ENCODE assay signal across 26 cellular contexts in genomic region chr5:81537905-81538535, GRCh38.
DNase-seq lines count a peak whose midpoint lies in the region; ATAC-seq and TF ChIP-seq lines count a peak whose summit lies in the region.
"Had no signal": no experiment of that assay in that cellular context is flagged by ENCODE, and none has a peak within 500 bp of the region (broad histone marks: within the 10 kb centered on the region; RNA-seq: fewer than 3 reads in every experiment).

No MANE protein-coding gene starts in this region.

- H3K9me3 ChIP-seq in upper lobe of right lung = no peaks in the 10 kb centered on the region
- H3K9me3 ChIP-seq in spleen = peaks cover 0 to 13% (median 1%) of the 10 kb centered on the region in 8 donors
- H3K9me3 ChIP-seq: Caco-2, colonic mucosa, gastroesophageal sphincter, mucosa of descending colon, suprapubic skin had no signal

- H3K27me3 ChIP-seq in upper lobe of right lung (no peaks in the 10 kb centered on the region), spleen (replicated peaks in 1 of 7) (no peaks in the 10 kb centered on the region)
- H3K27me3 ChIP-seq: colonic mucosa, gastroesophageal sphincter, neural progenitor cell, suprapubic skin had no signal

- no peaks in the 10 kb centered on the region for H3K36me3 ChIP-seq in upper lobe of right lung
- no peaks in the 10 kb centered on the region for H3K36me3 ChIP-seq in spleen
- H3K36me3 ChIP-seq: colonic mucosa, gastroesophageal sphincter, suprapubic skin had no signal

- H3K27ac Mint-ChIP-seq in activated CD4-positive, alpha-beta T cell treated with anti-CD3 and anti-CD28 coated beads for 36 hours = peak overlapping the region; percentile 78
- H3K27ac Mint-ChIP-seq in activated CD8-positive, alpha-beta T cell treated with anti-CD3 and anti-CD28 coated beads, Interleukin-2, amount 10 ng/mL, durations not matched to agents 7 days and 5 days = peak overlapping the region; percentile 8
- H3K27ac Mint-ChIP-seq in naive B cell = peak overlapping the region in 5 of 6 donors; percentile 13 to 86 (median 49)
- H3K27ac Mint-ChIP-seq: endodermal cell, neural progenitor cell had no signal

- no peak overlapping the region for H3K4me3 ChIP-seq in upper lobe of right lung
- no peak overlapping the region for H3K4me3 ChIP-seq in spleen
- H3K4me3 ChIP-seq: colonic mucosa, gastroesophageal sphincter, mucosa of descending colon, neural progenitor cell, suprapubic skin had no signal

- CTCF ChIA-PET in activated CD4-positive, alpha-beta T cell treated with anti-CD3 and anti-CD28 coated beads for 36 hours (lab: Charles Lee) = interaction anchor here (0.6 to 1.1 kb wide), 5 partner anchors 9 to 628 kb away, joined by 3 to 5 read pairs (median 3); no protein-coding TSS in a partner anchor
- CTCF ChIA-PET in activated CD8-positive, alpha-beta T cell treated with anti-CD3 and anti-CD28 coated beads, Interleukin-2, amount 10 ng/mL, durations not matched to agents 7 days and 5 days (lab: Charles Lee) = interaction anchor here (1.2 to 1.4 kb wide), 4 partner anchors 31 to 688 kb away, joined by 3 read pairs; no protein-coding TSS in a partner anchor

- H3K4me1 ChIP-seq in upper lobe of right lung (no peaks in the 10 kb centered on the region), spleen (peaks cover 0 to 12% (median 0%) of the 10 kb centered on the region in 6 donors)
- H3K4me1 ChIP-seq: Caco-2, colonic mucosa, neural progenitor cell had no signal

- peaks cover 5% of the 10 kb centered on the region for H3K36me3 Mint-ChIP-seq in activated CD4-positive, alpha-beta T cell treated with anti-CD3 and anti-CD28 coated beads for 36 hours (ENCODE audit: low read depth)
- peaks cover 8% of the 10 kb centered on the region for H3K36me3 Mint-ChIP-seq in activated CD8-positive, alpha-beta T cell treated with anti-CD3 and anti-CD28 coated beads, Interleukin-2, amount 10 ng/mL, durations not matched to agents 7 days and 5 days (ENCODE audit: low read depth)
- H3K36me3 Mint-ChIP-seq in naive B cell = peaks cover 0 to 34% of the 10 kb centered on the region in 2 donors

- TF ChIP-seq CTCF in upper lobe of right lung (IDR thresholded peaks at IDR 0.05) (no peak), spleen (IDR thresholded peaks at IDR 0.05 in 8 of 11, conservative IDR thresholded peaks at IDR 0.05 in 3 of 11) (no peak)

- no peak for TF ChIP-seq POLR2A in spleen (IDR thresholded peaks at IDR 0.05)

- no peaks in the 10 kb centered on the region for H3K27me3 Mint-ChIP-seq in activated CD4-positive, alpha-beta T cell treated with anti-CD3 and anti-CD28 coated beads for 36 hours
- no peaks in the 10 kb centered on the region for H3K27me3 Mint-ChIP-seq in activated CD8-positive, alpha-beta T cell treated with anti-CD3 and anti-CD28 coated beads, Interleukin-2, amount 10 ng/mL, durations not matched to agents 7 days and 5 days (ENCODE audit: low read depth)
- no peaks in the 10 kb centered on the region for H3K27me3 Mint-ChIP-seq in naive B cell

- DNase-seq in activated CD4-positive, alpha-beta T cell treated with anti-CD3 and anti-CD28 coated beads for 36 hours = no peak
- DNase-seq in activated CD4-positive, alpha-beta T cell treated with anti-CD3 and anti-CD28 coated beads, Interleukin-2, amount 50 U/mL, for 48 hours = no peak
- peak; percentile 43 for DNase-seq in KG1 (lab: John Stamatoyannopoulos, UW)
- no peak for DNase-seq in activated CD8-positive, alpha-beta T cell treated with anti-CD3 and anti-CD28 coated beads, Interleukin-2, amount 10 ng/mL, durations not matched to agents 7 days and 5 days
- no peak for DNase-seq in naive B cell
- DNase-seq in upper lobe of right lung = no peak
- DNase-seq in spleen = no peak
- DNase-seq: Caco-2, colonic mucosa, endodermal cell, HCEC 1CT, hypothalamus, KBM-7, mucosa of descending colon, MV-4-11, NCI-H1694, NCI-H226, NCI-H774, posterior cingulate gyrus, Right ventricle myocardium superior had no signal

- POLR2A ChIA-PET in activated CD4-positive, alpha-beta T cell treated with anti-CD3 and anti-CD28 coated beads for 36 hours (lab: Charles Lee) = no interaction called here
- POLR2A ChIA-PET in activated CD8-positive, alpha-beta T cell treated with anti-CD3 and anti-CD28 coated beads, Interleukin-2, amount 10 ng/mL, durations not matched to agents 7 days and 5 days (lab: Charles Lee) = interaction anchor here (1.8 kb wide), 1 partner anchor 213 kb away, joined by 7 read pairs; the partner anchor contains the start of gene SSBP2

- H3K27ac ChIP-seq in upper lobe of right lung (no peak overlapping the region), spleen (no peak overlapping the region)
- H3K27ac ChIP-seq: 22Rv1, colonic mucosa, gastroesophageal sphincter, neural progenitor cell, suprapubic skin had no signal

- H3K4me1 Mint-ChIP-seq in activated CD4-positive, alpha-beta T cell treated with anti-CD3 and anti-CD28 coated beads for 36 hours = peaks cover 59% of the 10 kb centered on the region
- peaks cover 19% of the 10 kb centered on the region for H3K4me1 Mint-ChIP-seq in activated CD8-positive, alpha-beta T cell treated with anti-CD3 and anti-CD28 coated beads, Interleukin-2, amount 10 ng/mL, durations not matched to agents 7 days and 5 days (ENCODE audit: low read depth)
- H3K4me1 Mint-ChIP-seq in naive B cell = peaks cover 31 to 52% (median 32%) of the 10 kb centered on the region in 3 donors
- H3K4me1 Mint-ChIP-seq: neural progenitor cell had no signal

- 48 to 62% (median 53%) methylated on average over 4 of the region's 4 CpGs for WGBS in spleen, 5 donors

- ATAC-seq in activated CD4-positive, alpha-beta T cell treated with anti-CD3 and anti-CD28 coated beads for 36 hours = peak; percentile 69
- ATAC-seq in activated CD8-positive, alpha-beta T cell treated with anti-CD3 and anti-CD28 coated beads, Interleukin-2, amount 10 ng/mL, durations not matched to agents 7 days and 5 days = peak; percentile 36
- ATAC-seq in naive B cell (ENCODE audit: low read depth in 2 of 2) (peak; percentile 34 to 64), upper lobe of right lung (no peak), HG02798 (IDR thresholded peaks at IDR 0.05; ENCODE audit: poor library complexity, unreplicated experiment) (no peak)
- ATAC-seq: gastroesophageal sphincter, mucosa of descending colon, sciatic nerve had no signal

- intact Hi-C loops in activated CD4-positive, alpha-beta T cell treated with anti-CD3 and anti-CD28 coated beads for 36 hours (cut with DNase I, micrococcal nuclease) = no loop called here
- intact Hi-C loops in upper lobe of right lung (cut with DNase I) = no loop called here
- intact Hi-C loops in spleen (cut with DNase I; ENCODE audit: low total_unique reads) = no loop called here

- no peaks in the 10 kb centered on the region for H3K9me3 Mint-ChIP-seq in activated CD4-positive, alpha-beta T cell treated with anti-CD3 and anti-CD28 coated beads for 36 hours (ENCODE audit: low read depth)
- H3K9me3 Mint-ChIP-seq in activated CD8-positive, alpha-beta T cell treated with anti-CD3 and anti-CD28 coated beads, Interleukin-2, amount 10 ng/mL, durations not matched to agents 7 days and 5 days (ENCODE audit: insufficient read depth) = peaks cover 15% of the 10 kb centered on the region
- peaks cover 0 to 20% (median 8%) of the 10 kb centered on the region in 7 donors for H3K9me3 Mint-ChIP-seq in naive B cell

- H3K4me3 Mint-ChIP-seq in activated CD4-positive, alpha-beta T cell treated with anti-CD3 and anti-CD28 coated beads for 36 hours = peak overlapping the region; percentile 26
- H3K4me3 Mint-ChIP-seq in activated CD8-positive, alpha-beta T cell treated with anti-CD3 and anti-CD28 coated beads, Interleukin-2, amount 10 ng/mL, durations not matched to agents 7 days and 5 days = no peak overlapping the region
- H3K4me3 Mint-ChIP-seq in naive B cell = peak overlapping the region in 1 of 8 donors; percentile 20
- H3K4me3 Mint-ChIP-seq: endodermal cell, neural progenitor cell had no signal

Comparison
In these comparisons a context has a peak if more than half of its experiments do, and no peak if none do; other contexts are left out.
1. ATAC-seq: peak in activated CD4-positive, alpha-beta T cell treated with anti-CD3 and anti-CD28 coated beads for 36 hours (single experiment), activated CD8-positive, alpha-beta T cell treated with anti-CD3 and anti-CD28 coated beads, Interleukin-2, amount 10 ng/mL, durations not matched to agents 7 days and 5 days (single experiment) and naive B cell (2 of 2); none in upper lobe of right lung (single experiment) and HG02798 (single experiment).
2. H3K27ac Mint-ChIP-seq: peak in every context shown above with its lines; median percentile 78 in activated CD4-positive, alpha-beta T cell treated with anti-CD3 and anti-CD28 coated beads for 36 hours; 49 in naive B cell; 8 in activated CD8-positive, alpha-beta T cell treated with anti-CD3 and anti-CD28 coated beads, Interleukin-2, amount 10 ng/mL, durations not matched to agents 7 days and 5 days.